Comparison of ENCODE assay signal across 8 cellular contexts in the genomic region with DNA sequence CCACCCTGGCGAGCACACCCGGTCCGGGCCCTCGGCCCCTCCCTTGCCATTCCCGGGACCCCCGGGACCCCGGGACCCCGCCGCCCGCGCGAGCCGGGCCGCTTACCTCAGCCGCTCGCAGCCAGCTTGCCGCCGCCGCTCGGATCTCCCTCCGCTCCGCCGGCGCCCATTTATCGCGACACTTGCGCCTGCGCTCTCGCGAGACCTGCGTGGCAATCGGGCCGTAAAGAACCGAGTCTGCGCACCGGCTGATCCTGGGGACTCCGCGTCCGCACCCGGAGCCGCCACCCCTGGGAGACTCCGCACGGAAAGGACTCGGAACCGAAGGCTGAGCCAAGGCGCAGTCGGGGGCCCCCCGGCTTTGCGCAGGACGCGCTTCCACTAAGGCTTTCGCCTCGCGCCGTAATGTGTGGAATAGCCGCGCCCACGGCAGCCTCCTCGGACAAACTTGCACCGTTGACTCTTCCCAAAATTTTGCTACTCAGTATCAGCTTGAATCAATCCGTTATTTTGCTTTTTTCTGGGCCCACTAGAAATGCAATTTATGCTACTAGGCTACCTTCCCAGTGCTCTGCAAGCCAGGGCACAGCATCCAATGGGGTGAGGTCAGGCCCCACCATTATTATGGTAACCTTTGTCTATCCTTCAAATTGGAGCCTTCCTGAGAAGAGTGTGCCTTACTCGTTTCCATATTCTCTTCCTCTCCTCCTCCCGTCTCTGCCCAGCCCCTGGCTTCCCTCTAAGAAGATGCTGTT. TPM values are rescaled to one million over a fixed set of nuclear protein-coding genes. Genes with fewer than 3 reads are reported as not detected.
DNase-seq lines count a peak whose midpoint lies in the region; ATAC-seq and TF ChIP-seq lines count a peak whose summit lies in the region.

Gene MAD1L1, minus strand, starts transcription at position 180 of the 755 bp plus-strand sequence. CDS start 2,812 bp downstream, outside the sequence.

- DNase-seq in NCI-H82 treated with DMSO at 0.1 percent for 48 hours (lab: John Stamatoyannopoulos, UW; ENCODE audit: unreplicated experiment): peak; percentile 87
- peak; percentile 91 for DNase-seq in activated CD8-positive, alpha-beta T cell treated with anti-CD3 and anti-CD28 coated beads for 36 hours
- DNase-seq in ecto neural progenitor cell (ENCODE audit: low spot score): peak; percentile 93
- DNase-seq in lower lobe of right lung: peak; percentile 92
- peak; percentile 69 to 81 (median 73) for DNase-seq in stimulated activated CD4-positive, alpha-beta T cell treated with anti-CD3 and anti-CD28 coated beads, TNF-alpha, amount 100 ng/mL, for 1 hour (ENCODE audit: low read depth in 3 of 3, low spot score in 1 of 3)

- no peak for TF ChIP-seq CTCF in activated CD8-positive, alpha-beta T cell treated with anti-CD3 and anti-CD28 coated beads for 36 hours (IDR thresholded peaks at IDR 0.05)
- no peak for TF ChIP-seq CTCF in lower lobe of right lung (IDR thresholded peaks at IDR 0.05)

- peak within 1 kb of the TSS; percentile 80 to 99 (median 96) for H3K4me2 ChIP-seq in BLaER1 treated with 17β-estradiol and CSF1 and Interleukin-3, amounts not matched to agents 10 nM and 100 nM

- H3K4me1 ChIP-seq in BLaER1 treated with 17β-estradiol and CSF1 and Interleukin-3, amounts not matched to agents 10 nM and 100 nM: peaks cover 43 to 80% (median 57%) of the 10 kb centered on the region in 10 experiments
- peaks cover 38% of the 10 kb centered on the region for H3K4me1 ChIP-seq in lower lobe of right lung

- peaks cover 43 to 70% (median 67%) of the 10 kb centered on the region in 11 experiments for H3K36me3 ChIP-seq in BLaER1 treated with 17β-estradiol and CSF1 and Interleukin-3, amounts not matched to agents 10 nM and 100 nM
- H3K36me3 ChIP-seq in lower lobe of right lung: peaks cover 51% of the 10 kb centered on the region

- peaks cover 29% of the 10 kb centered on the region for H3K4me1 Mint-ChIP-seq in activated CD8-positive, alpha-beta T cell treated with anti-CD3 and anti-CD28 coated beads for 36 hours (ENCODE audit: low read depth)

- H3K4me3 ChIP-seq in BLaER1 treated with 17β-estradiol and CSF1 and Interleukin-3, amounts not matched to agents 10 nM and 100 nM: peak within 1 kb of the TSS; percentile 74 to 95 (median 92)
- H3K4me3 ChIP-seq in lower lobe of right lung: peak within 1 kb of the TSS; percentile 98

- H3K4me3 Mint-ChIP-seq in activated CD8-positive, alpha-beta T cell treated with anti-CD3 and anti-CD28 coated beads for 36 hours: peak within 1 kb of the TSS; percentile 89

- no peaks in the 10 kb centered on the region for H3K9me3 Mint-ChIP-seq in activated CD8-positive, alpha-beta T cell treated with anti-CD3 and anti-CD28 coated beads for 36 hours

- intact Hi-C loops in activated CD8-positive, alpha-beta T cell treated with anti-CD3 and anti-CD28 coated beads for 36 hours (cut with micrococcal nuclease): no loop called here
- intact Hi-C loops in lower lobe of right lung (cut with DNase I): no loop called here

- no peaks in the 10 kb centered on the region for H3K27me3 ChIP-seq in BLaER1 treated with 17β-estradiol and CSF1 and Interleukin-3, amounts not matched to agents 10 nM and 100 nM
- H3K27me3 ChIP-seq in lower lobe of right lung (ENCODE audit: low read depth): no peaks in the 10 kb centered on the region

- H3K27ac Mint-ChIP-seq in activated CD8-positive, alpha-beta T cell treated with anti-CD3 and anti-CD28 coated beads for 36 hours: peak within 1 kb of the TSS; percentile 87

- H3K9ac ChIP-seq in BLaER1 treated with 17β-estradiol and CSF1 and Interleukin-3, amounts not matched to agents 10 nM and 100 nM: peak within 1 kb of the TSS; percentile 87 to 95 (median 90)

- peaks cover 6 to 44% (median 38%) of the 10 kb centered on the region in 11 experiments; a peak in 19 of 22 replicates for H4K20me1 ChIP-seq in BLaER1 treated with 17β-estradiol and CSF1 and Interleukin-3, amounts not matched to agents 10 nM and 100 nM

- H3K27me3 Mint-ChIP-seq in activated CD8-positive, alpha-beta T cell treated with anti-CD3 and anti-CD28 coated beads for 36 hours: no peaks in the 10 kb centered on the region

- H3K9me3 ChIP-seq in BLaER1 treated with 17β-estradiol and CSF1 and Interleukin-3, amounts not matched to agents 10 nM and 100 nM (replicated peaks in 1 of 11): no peaks in the 10 kb centered on the region
- no peaks in the 10 kb centered on the region for H3K9me3 ChIP-seq in lower lobe of right lung

- ATAC-seq in GM19351 (IDR thresholded peaks at IDR 0.05; ENCODE audit: unreplicated experiment): peak; percentile 68
- peak; percentile 58 for ATAC-seq in HG03565 (IDR thresholded peaks at IDR 0.05; ENCODE audit: unreplicated experiment)
- ATAC-seq in activated CD8-positive, alpha-beta T cell treated with anti-CD3 and anti-CD28 coated beads for 36 hours: peak; percentile 96
- peak; percentile 89 to 94 for ATAC-seq in lower lobe of right lung

- POLR2A ChIA-PET in activated CD8-positive, alpha-beta T cell treated with anti-CD3 and anti-CD28 coated beads for 36 hours (lab: Charles Lee): interaction anchor here (0.6 to 3.5 kb wide), 3 partner anchors 8 to 28 kb away, joined by 3 to 30 read pairs (median 3); partner anchors contain the start of genes MRM2 and NUDT1

- H3K27ac ChIP-seq in BLaER1 treated with 17β-estradiol and CSF1 and Interleukin-3, amounts not matched to agents 10 nM and 100 nM: peak within 1 kb of the TSS; percentile 65 to 87 (median 78)
- H3K27ac ChIP-seq in lower lobe of right lung: peak within 1 kb of the TSS; percentile 82

- CTCF ChIA-PET in activated CD8-positive, alpha-beta T cell treated with anti-CD3 and anti-CD28 coated beads for 36 hours (lab: Charles Lee): interaction anchor here (1.2 to 2.0 kb wide), 3 partner anchors 12 to 193 kb away, joined by 3 to 14 read pairs (median 3); no protein-coding TSS in a partner anchor

- H3K36me3 Mint-ChIP-seq in activated CD8-positive, alpha-beta T cell treated with anti-CD3 and anti-CD28 coated beads for 36 hours (ENCODE audit: low read depth): peaks cover 30% of the 10 kb centered on the region

RNA-seq across cellular contexts. Expression of gene MAD1L1, which starts in this region (rescaled TPM):
- total RNA-seq in activated CD8-positive, alpha-beta T cell treated with anti-CD3 and anti-CD28 coated beads for 36 hours: 10 to 100 TPM; 40.0 to 44.7 TPM
- 44.5 TPM for total RNA-seq in lower lobe of right lung

Comparison
In these comparisons a context has a peak if more than half of its experiments do, and no peak if none do; other contexts are left out.
1. Peak in every context shown above with its lines: DNase-seq, ATAC-seq, H3K4me3 ChIP-seq and H3K27ac ChIP-seq.